8 cellular contexts compared by ENCODE assay signal in the genomic region with DNA sequence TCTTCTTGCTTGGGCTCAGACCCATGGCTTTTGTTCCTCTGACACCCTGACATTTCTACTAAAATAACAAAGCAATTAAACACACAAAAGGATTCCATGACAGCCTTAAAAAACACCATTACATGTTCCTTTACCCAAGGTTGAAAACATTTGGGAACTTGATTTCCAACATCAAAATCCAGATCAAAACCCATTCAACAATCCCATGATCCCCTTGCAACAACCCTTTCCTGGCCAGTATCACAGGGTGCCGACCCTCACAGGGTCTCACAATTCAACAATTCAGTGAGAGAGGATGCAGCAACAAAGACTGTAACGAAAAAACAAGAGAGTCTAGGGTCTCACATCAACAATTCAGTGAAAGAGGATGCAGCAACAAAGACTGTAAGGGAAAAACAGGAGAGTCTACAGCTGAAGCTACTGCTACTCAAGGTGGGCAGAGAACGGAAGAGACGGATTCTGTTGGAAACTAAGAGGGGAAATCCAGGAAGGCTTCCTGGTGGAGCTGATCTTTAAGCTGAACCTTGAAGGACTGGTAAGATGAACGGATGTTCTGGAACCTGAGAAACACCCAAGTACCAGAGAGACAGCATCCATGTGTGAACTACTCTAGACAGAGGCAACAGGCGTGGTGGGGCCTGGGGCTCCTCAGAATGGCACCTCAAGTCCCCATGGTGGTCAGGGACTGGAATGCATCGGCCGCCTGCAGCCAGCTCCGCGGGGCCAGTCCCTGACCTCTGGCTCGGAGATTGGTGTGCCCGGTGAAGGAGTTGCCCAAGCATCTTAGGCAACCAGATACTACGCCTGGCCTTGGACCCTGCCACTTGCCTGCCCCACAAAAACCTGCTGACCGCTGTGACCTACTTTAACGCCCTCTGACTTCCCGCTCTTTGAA. TPM values are rescaled to one million over a fixed set of nuclear protein-coding genes. Genes with fewer than 3 reads are reported as not detected.
DNase-seq lines count a peak whose midpoint lies in the region; ATAC-seq, FAIRE-seq and TF ChIP-seq lines count a peak whose summit lies in the region.

No MANE protein-coding gene starts in this region.

- peaks cover 5% of the 10 kb centered on the region for H3K36me3 Mint-ChIP-seq in Caco-2 (ENCODE audit: insufficient read depth, unreplicated experiment)

- H3K27ac Mint-ChIP-seq in Caco-2 (ENCODE audit: unreplicated experiment), result peak overlapping the region; percentile 90

- intact Hi-C loops in Caco-2 (cut with micrococcal nuclease; ENCODE audit: unreplicated experiment), result loop anchor here (1.0 to 10.0 kb wide), 9 partner anchors 22 to 979 kb away; a partner anchor contains a TSS
- intact Hi-C loops in ascending aorta (cut with DNase I), result loop anchor here (1.0 to 5.0 kb wide), 4 partner anchors 19 to 979 kb away; no protein-coding TSS in a partner anchor

- no peak for FAIRE-seq in D721Med (lab: Jason Lieb, UNC)

- H3K4me1 Mint-ChIP-seq in Caco-2 (ENCODE audit: low read depth, unreplicated experiment), result peaks cover 18% of the 10 kb centered on the region

- H3K27ac ChIP-seq in ascending aorta, result peak overlapping the region; percentile 96 to 97
- peak overlapping the region; percentile 96 to 98 for H3K27ac ChIP-seq in liver (ENCODE audit: low read depth in 1 of 2, low read length in 2 of 2)
- peak overlapping the region; percentile 95 to 98 (median 97) for H3K27ac ChIP-seq in tibial nerve

- DNase-seq in Caco-2 (peak in 1 of 2 experiments; percentile 42), ascending aorta (ENCODE audit: low spot score in 2 of 2) (no peak), tibial nerve (ENCODE audit: low spot score in 2 of 2) (peak in 1 of 2 donors; percentile 43), CD1c-positive myeloid dendritic cell (ENCODE audit: extremely low spot score) (no peak), D721Med (ENCODE audit: insufficient read length, low spot score) (no peak)

- no peak for TF ChIP-seq POLR2A in tibial nerve (IDR thresholded peaks at IDR 0.05)

- no TSS peak for BruUV-seq in Caco-2 (replicated peaks; lab: Mats Ljungman, UMichigan)

- POLR2A ChIA-PET in Caco-2 (lab: Charles Lee), result interaction anchor here (1.9 kb wide), 1 partner anchor 22 kb away, joined by 14 read pairs; a partner anchor contains a TSS

- peak overlapping the region; percentile 53 for H3K4me3 ChIP-seq in Caco-2 (ENCODE audit: low read depth, low read length)
- peak overlapping the region; percentile 56 to 67 for H3K4me3 ChIP-seq in ascending aorta
- peak overlapping the region; percentile 55 to 67 (median 62) for H3K4me3 ChIP-seq in liver (ENCODE audit: low read depth in 1 of 3, low read length in 3 of 3)
- H3K4me3 ChIP-seq in tibial nerve, result peak overlapping the region; percentile 45 to 63 (median 54)

- no peak for TF ChIP-seq EP300 in tibial nerve (IDR thresholded peaks at IDR 0.05)

- no peaks in the 10 kb centered on the region for H3K27me3 Mint-ChIP-seq in Caco-2 (ENCODE audit: insufficient read depth, unreplicated experiment)

- H3K9me3 ChIP-seq in Caco-2 (no peaks in the 10 kb centered on the region), ascending aorta (no peaks in the 10 kb centered on the region), liver (ENCODE audit: control insufficient read depth in 4 of 4, low read length in 3 of 4) (no peaks in the 10 kb centered on the region), tibial nerve (no peaks in the 10 kb centered on the region)

- TF ChIP-seq CTCF in Caco-2 (IDR thresholded peaks at IDR 0.05; ENCODE audit: insufficient read depth in 1 of 2, low read depth in 1 of 2, low read length in 1 of 2, severe bottlenecking in 1 of 2, unreplicated experiment in 1 of 2), result no peak
- TF ChIP-seq CTCF in ascending aorta (IDR thresholded peaks at IDR 0.05), result no peak
- no peak for TF ChIP-seq CTCF in liver (IDR thresholded peaks at IDR 0.05; ENCODE audit: low read depth, low read length, missing input control)
- no peak for TF ChIP-seq CTCF in tibial nerve (IDR thresholded peaks at IDR 0.05)
- TF ChIP-seq CTCF in D721Med (IDR thresholded peaks at IDR 0.05; ENCODE audit: insufficient read depth, missing control alignments), result no peak

- H3K27me3 ChIP-seq in Caco-2 (replicated peaks; ENCODE audit: control insufficient read depth, insufficient read depth, low read length) (no peaks in the 10 kb centered on the region), ascending aorta (no peaks in the 10 kb centered on the region), liver (ENCODE audit: control insufficient read depth in 4 of 4, insufficient read depth in 4 of 4, low read length in 3 of 4) (no peaks in the 10 kb centered on the region), tibial nerve (no peaks in the 10 kb centered on the region)

- H3K4me1 ChIP-seq in Caco-2 (peaks cover 27% of the 10 kb centered on the region), ascending aorta (peaks cover 12 to 24% of the 10 kb centered on the region in 2 donors), liver (ENCODE audit: control insufficient read depth in 4 of 4, insufficient read depth in 4 of 4, low read length in 3 of 4) (peaks cover 22 to 61% (median 50%) of the 10 kb centered on the region in 4 donors), tibial nerve (peaks cover 0 to 54% (median 37%) of the 10 kb centered on the region in 4 donors)

- TF ChIP-seq RAD21 in liver (IDR thresholded peaks at IDR 0.05), result no peak

- WGBS in liver, result 42% methylated on average over 16 of the region's 16 CpGs
- WGBS in tibial nerve, 2 donors, result 73 to 79% methylated on average over 16 of the region's 16 CpGs

- no peaks in the 10 kb centered on the region; the same call in 1 of the 2 replicates for H3K36me3 ChIP-seq in Caco-2 (ENCODE audit: control insufficient read depth, insufficient read depth, low read length)
- no peaks in the 10 kb centered on the region for H3K36me3 ChIP-seq in ascending aorta
- H3K36me3 ChIP-seq in liver (ENCODE audit: control insufficient read depth in 4 of 4, insufficient read depth in 3 of 4, low read depth in 1 of 4, low read length in 3 of 4), result no peaks in the 10 kb centered on the region
- no peaks in the 10 kb centered on the region for H3K36me3 ChIP-seq in tibial nerve

- H3K9me3 Mint-ChIP-seq in Caco-2 (ENCODE audit: unreplicated experiment), result no peaks in the 10 kb centered on the region

- H3K9ac ChIP-seq in liver (ENCODE audit: low read depth in 1 of 2, low read length in 2 of 2), result peak overlapping the region; percentile 75 to 84

- ATAC-seq in HG03066 (IDR thresholded peaks at IDR 0.05; ENCODE audit: low read depth, unreplicated experiment) (peak; percentile 3), GM21367 (IDR thresholded peaks at IDR 0.05; ENCODE audit: unreplicated experiment) (no peak)

- CTCF ChIA-PET in Caco-2 (lab: Charles Lee), result interaction anchor here (0.5 to 3.1 kb wide), 8 partner anchors 9 to 566 kb away, joined by 3 to 12 read pairs (median 4); no protein-coding TSS in a partner anchor

- H3K4me3 Mint-ChIP-seq in Caco-2 (ENCODE audit: unreplicated experiment), result peak overlapping the region; percentile 77

TF ChIP-seq in liver, 16 proteins besides CTCF, POLR2A, EP300 and RAD21:
- TF ChIP-seq RXRA (IDR thresholded peaks at IDR 0.05) (peak; percentile 64 to 70), HNF4A (conservative IDR thresholded peaks at IDR 0.05) (peak; percentile 68 to 70), FOXA2 (IDR thresholded peaks at IDR 0.05) (no peak), SP1 (IDR thresholded peaks at IDR 0.05) (peak; percentile 44), HNF4G (IDR thresholded peaks at IDR 0.05) (peak; percentile 30)

RNA-seq across cellular contexts. Expression of a gene that starts 22.7 kb away (rescaled TPM):
- 94.8 and 103 TPM in 2 replicates for total RNA-seq in Caco-2 (2022)
- 772 TPM for total RNA-seq in ascending aorta
- total RNA-seq in liver, result 10 to 100 TPM; 25.0 to 58.2 TPM
- polyA plus RNA-seq in liver, result 100 to 1,000 TPM in 1 of 2 donors, 10 to 100 TPM in 1; 80.8 to 170 TPM
- total RNA-seq in tibial nerve, result 1,000 to 10,000 TPM in 1 of 4 donors, 100 to 1,000 TPM in 3; 298 to 1,137 (median 494) TPM
